Comparison of ENCODE assay signal across 21 cellular contexts in the genomic region with DNA sequence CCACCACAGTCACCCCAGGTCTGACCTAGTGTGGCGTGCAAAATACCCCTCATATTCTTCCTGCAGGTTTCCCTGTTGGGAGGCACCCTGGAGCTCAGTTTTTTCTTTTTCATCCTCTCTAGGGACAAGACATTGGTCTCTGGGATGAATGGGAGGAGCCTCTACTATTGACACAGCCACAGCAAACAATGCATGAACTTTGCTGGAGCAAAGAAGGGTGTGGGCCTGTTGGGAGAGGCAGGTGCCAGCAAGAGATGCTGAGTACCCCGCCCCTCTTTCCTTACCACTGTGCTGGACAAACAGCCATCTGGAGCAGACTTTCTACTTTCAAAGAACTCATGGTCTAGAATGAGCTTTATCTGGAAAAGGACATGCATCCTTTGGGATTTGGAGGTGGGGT. TPM values are rescaled to one million over a fixed set of nuclear protein-coding genes. Genes with fewer than 3 reads are reported as not detected.
DNase-seq lines count a peak whose midpoint lies in the region; ATAC-seq, FAIRE-seq and TF ChIP-seq lines count a peak whose summit lies in the region.
"Had no signal": no experiment of that assay in that cellular context is flagged by ENCODE, and none has a peak within 500 bp of the region (broad histone marks: within the 10 kb centered on the region; RNA-seq: fewer than 3 reads in every experiment).

No MANE protein-coding gene starts in this region.

- H3K4me3 ChIP-seq in A549, result no peak overlapping the region
- no peak overlapping the region for H3K4me3 ChIP-seq in colonic mucosa
- no peak overlapping the region for H3K4me3 ChIP-seq in CD4-positive, alpha-beta memory T cell (ENCODE audit: low read length in 2 of 2)
- H3K4me3 ChIP-seq: cardiac muscle cell had no signal

- no peaks in the 10 kb centered on the region for H3K27me3 ChIP-seq in colonic mucosa
- H3K27me3 ChIP-seq in CD4-positive, alpha-beta memory T cell (ENCODE audit: insufficient read depth, low read length), result no peaks in the 10 kb centered on the region
- H3K27me3 ChIP-seq: cardiac muscle cell had no signal

- peaks cover 3 to 6% of the 10 kb centered on the region in 2 donors for H3K27me3 Mint-ChIP-seq in CD4-positive, alpha-beta memory T cell

- no peak for TF ChIP-seq EP300 in A549 (IDR thresholded peaks at IDR 0.05)

- H3K9ac ChIP-seq in colonic mucosa (ENCODE audit: low read depth in 2 of 2, low read length in 2 of 2), result no peak overlapping the region

- TF ChIP-seq CTCF in A549 (IDR thresholded peaks at IDR 0.05), result no peak
- TF ChIP-seq CTCF in colonic mucosa (IDR thresholded peaks at IDR 0.05), result no peak

- H3K27ac ChIP-seq in A549, result peak overlapping the region; percentile 23 to 49; a peak in 4 of 6 replicates
- peak overlapping the region; percentile 50 for H3K27ac ChIP-seq in colonic mucosa
- H3K27ac ChIP-seq in CD4-positive, alpha-beta memory T cell (ENCODE audit: low read depth, low read length), result no peak overlapping the region
- H3K27ac ChIP-seq: cardiac muscle cell had no signal

- H3K4me1 ChIP-seq in A549 (peaks cover 49% of the 10 kb centered on the region), colonic mucosa (no peaks in the 10 kb centered on the region)
- no peaks in the 10 kb centered on the region for H3K4me1 ChIP-seq in CD4-positive, alpha-beta memory T cell (ENCODE audit: insufficient read depth, low read length)

- H3K36me3 ChIP-seq in colonic mucosa, result no peaks in the 10 kb centered on the region
- H3K36me3 ChIP-seq in CD4-positive, alpha-beta memory T cell (ENCODE audit: insufficient read depth, low read length), result no peaks in the 10 kb centered on the region
- H3K36me3 ChIP-seq: cardiac muscle cell had no signal

- CTCF ChIA-PET in A549 (lab: Yijun Ruan, JAX), result interaction anchor here (0.6 to 4.0 kb wide), 5 partner anchors 9 to 533 kb away, joined by 3 to 14 read pairs (median 4); no protein-coding TSS in a partner anchor
- CTCF ChIA-PET in CD4-positive, alpha-beta memory T cell (lab: Charles Lee; ENCODE audit: partially characterized antibody), result no interaction called here

- H3K36me3 Mint-ChIP-seq in CD4-positive, alpha-beta memory T cell, result no peaks in the 10 kb centered on the region
- H3K36me3 Mint-ChIP-seq: activated naive CD8-positive, alpha-beta T cell treated with anti-CD3 and anti-CD28 coated beads, Interleukin-2, amount 10 ng/mL, durations not matched to agents 7 days and 5 days; stimulated activated effector memory CD8-positive, alpha-beta T cell treated with anti-CD3 and anti-CD28 coated beads, Interleukin-12 subunit alpha, Interleukin-12 subunit beta, amount 100 ng/mL, for 72 hours had no signal

- POLR2A ChIA-PET in A549 (lab: Yijun Ruan, JAX), result interaction anchor here (0.9 to 1.3 kb wide), 2 partner anchors 9 to 165 kb away, joined by 4 to 5 read pairs; a partner anchor contains a TSS
- POLR2A ChIA-PET in CD4-positive, alpha-beta memory T cell (lab: Charles Lee; ENCODE audit: partially characterized antibody), result no interaction called here

- TF ChIP-seq RAD21 in A549 (conservative IDR thresholded peaks at IDR 0.05 in 1 of 2, IDR thresholded peaks at IDR 0.05 in 1 of 2), result no peak

- ATAC-seq in A549, result peak; percentile 61 to 76; a peak in 5 of 6 replicates
- no peak for ATAC-seq in GM21381 (IDR thresholded peaks at IDR 0.05; ENCODE audit: unreplicated experiment)
- ATAC-seq in HG02623 (IDR thresholded peaks at IDR 0.05; ENCODE audit: unreplicated experiment), result no peak
- ATAC-seq: HCT116; stimulated activated effector memory CD8-positive, alpha-beta T cell treated with anti-CD3 and anti-CD28 coated beads, Interleukin-12 subunit alpha, Interleukin-12 subunit beta, amount 100 ng/mL, for 72 hours had no signal

- H3K4me2 ChIP-seq in A549, result peak overlapping the region; percentile 50

- H3K27ac Mint-ChIP-seq in CD4-positive, alpha-beta memory T cell, result no peak overlapping the region
- H3K27ac Mint-ChIP-seq: activated naive CD8-positive, alpha-beta T cell treated with anti-CD3 and anti-CD28 coated beads, Interleukin-2, amount 10 ng/mL, durations not matched to agents 7 days and 5 days; stimulated activated effector memory CD8-positive, alpha-beta T cell treated with anti-CD3 and anti-CD28 coated beads, Interleukin-12 subunit alpha, Interleukin-12 subunit beta, amount 100 ng/mL, for 72 hours had no signal

- WGBS in A549 (ENCODE audit: missing lambda C conversion rate), result 21% methylated on average over 2 of the region's 2 CpGs

- no peaks in the 10 kb centered on the region for H3K9me3 Mint-ChIP-seq in CD4-positive, alpha-beta memory T cell
- H3K9me3 Mint-ChIP-seq: activated naive CD8-positive, alpha-beta T cell treated with anti-CD3 and anti-CD28 coated beads, Interleukin-2, amount 10 ng/mL, durations not matched to agents 7 days and 5 days; stimulated activated effector memory CD8-positive, alpha-beta T cell treated with anti-CD3 and anti-CD28 coated beads, Interleukin-12 subunit alpha, Interleukin-12 subunit beta, amount 100 ng/mL, for 72 hours had no signal

- FAIRE-seq in A549 (lab: Jason Lieb, UNC), result peak; percentile 23
- FAIRE-seq: RCC 7860 had no signal

- DNase-seq in A549 (ENCODE audit: low read depth in 1 of 2, low spot score in 1 of 2), result peak in 1 of 2 experiments; percentile 69
- peak; percentile 53 for DNase-seq in NCI-H1092 (lab: John Stamatoyannopoulos, UW)
- DNase-seq in NCI-H2171 treated with DMSO at 0.1 percent for 48 hours (lab: John Stamatoyannopoulos, UW), result peak; percentile 41
- peak; percentile 82 for DNase-seq in colonic mucosa
- DNase-seq in CD4-positive, alpha-beta memory T cell, result no peak
- DNase-seq in head of caudate nucleus, result no peak
- DNase-seq: ACHN; activated CD4-positive, alpha-beta T cell treated with anti-CD3 and anti-CD28 coated beads for 4 hours; activated naive CD8-positive, alpha-beta T cell treated with anti-CD3 and anti-CD28 coated beads, Interleukin-2, amount 10 ng/mL, durations not matched to agents 7 days and 5 days; effector CD8-positive, alpha-beta T cell; KG1; NCI-H226; T-helper 1 cell had no signal

- intact Hi-C loops in colonic mucosa (cut with DNase I) (no loop called here), head of caudate nucleus (cut with DNase I) (no loop called here)
- intact Hi-C loops in CD4-positive, alpha-beta memory T cell (cut with micrococcal nuclease), result no loop called here

- H3K9me3 ChIP-seq in A549 (no peaks in the 10 kb centered on the region), colonic mucosa (no peaks in the 10 kb centered on the region)
- H3K9me3 ChIP-seq in CD4-positive, alpha-beta memory T cell (ENCODE audit: control insufficient read depth in 1 of 2, low read length in 2 of 2), result no peaks in the 10 kb centered on the region

- no peak for TF ChIP-seq POLR2A in A549 (IDR thresholded peaks at IDR 0.05; ENCODE audit: low read length)

- H3K4me3 Mint-ChIP-seq in CD4-positive, alpha-beta memory T cell, result no peak overlapping the region
- H3K4me3 Mint-ChIP-seq: activated naive CD8-positive, alpha-beta T cell treated with anti-CD3 and anti-CD28 coated beads, Interleukin-2, amount 10 ng/mL, durations not matched to agents 7 days and 5 days; stimulated activated effector memory CD8-positive, alpha-beta T cell treated with anti-CD3 and anti-CD28 coated beads, Interleukin-12 subunit alpha, Interleukin-12 subunit beta, amount 100 ng/mL, for 72 hours had no signal

- no peaks in the 10 kb centered on the region for H3K4me1 Mint-ChIP-seq in CD4-positive, alpha-beta memory T cell

TF ChIP-seq in A549, 52 proteins besides CTCF, POLR2A, EP300 and RAD21 (continues in another document):
- TF ChIP-seq RFX5 (IDR thresholded peaks at IDR 0.05) (no peak), NPAS2 (CRISPR knock-in tag; IDR thresholded peaks at IDR 0.05; ENCODE audit: borderline replicate concordance) (no peak), RARB (CRISPR knock-in tag; IDR thresholded peaks at IDR 0.05) (no peak), PHF8 (IDR thresholded peaks at IDR 0.05; ENCODE audit: borderline replicate concordance, low read depth) (no peak), MAFK (IDR thresholded peaks at IDR 0.05; ENCODE audit: partially characterized antibody) (no peak)
- TF ChIP-seq, protein P1, sequence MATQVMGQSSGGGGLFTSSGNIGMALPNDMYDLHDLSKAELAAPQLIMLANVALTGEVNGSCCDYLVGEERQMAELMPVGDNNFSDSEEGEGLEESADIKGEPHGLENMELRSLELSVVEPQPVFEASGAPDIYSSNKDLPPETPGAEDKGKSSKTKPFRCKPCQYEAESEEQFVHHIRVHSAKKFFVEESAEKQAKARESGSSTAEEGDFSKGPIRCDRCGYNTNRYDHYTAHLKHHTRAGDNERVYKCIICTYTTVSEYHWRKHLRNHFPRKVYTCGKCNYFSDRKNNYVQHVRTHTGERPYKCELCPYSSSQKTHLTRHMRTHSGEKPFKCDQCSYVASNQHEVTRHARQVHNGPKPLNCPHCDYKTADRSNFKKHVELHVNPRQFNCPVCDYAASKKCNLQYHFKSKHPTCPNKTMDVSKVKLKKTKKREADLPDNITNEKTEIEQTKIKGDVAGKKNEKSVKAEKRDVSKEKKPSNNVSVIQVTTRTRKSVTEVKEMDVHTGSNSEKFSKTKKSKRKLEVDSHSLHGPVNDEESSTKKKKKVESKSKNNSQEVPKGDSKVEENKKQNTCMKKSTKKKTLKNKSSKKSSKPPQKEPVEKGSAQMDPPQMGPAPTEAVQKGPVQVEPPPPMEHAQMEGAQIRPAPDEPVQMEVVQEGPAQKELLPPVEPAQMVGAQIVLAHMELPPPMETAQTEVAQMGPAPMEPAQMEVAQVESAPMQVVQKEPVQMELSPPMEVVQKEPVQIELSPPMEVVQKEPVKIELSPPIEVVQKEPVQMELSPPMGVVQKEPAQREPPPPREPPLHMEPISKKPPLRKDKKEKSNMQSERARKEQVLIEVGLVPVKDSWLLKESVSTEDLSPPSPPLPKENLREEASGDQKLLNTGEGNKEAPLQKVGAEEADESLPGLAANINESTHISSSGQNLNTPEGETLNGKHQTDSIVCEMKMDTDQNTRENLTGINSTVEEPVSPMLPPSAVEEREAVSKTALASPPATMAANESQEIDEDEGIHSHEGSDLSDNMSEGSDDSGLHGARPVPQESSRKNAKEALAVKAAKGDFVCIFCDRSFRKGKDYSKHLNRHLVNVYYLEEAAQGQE (IDR thresholded peaks at IDR 0.05), result no peak

RNA-seq across cellular contexts. Expression of a gene that starts 10.1 kb away (rescaled TPM):
- polyA plus RNA-seq in A549 (2011; rRNA removed), result 0.14 and 0.24 TPM in 2 replicates
- 0.01 TPM in 1 of 2 replicates, not detected in the other for polyA plus RNA-seq in A549 (2012; cell fraction: cytosol; rRNA removed)
- 0.06 and 0.10 TPM in 2 replicates for polyA plus RNA-seq in A549 (2012; cell fraction: nucleus; rRNA removed)
- polyA plus RNA-seq in A549 (2017; fragmentation: RNase III; extraction: RNeasy Plus Mini Kit Qiagen cat#74134 plus additional on column Dnase treatment), result 0.03 TPM in 1 of 3 replicates, not detected in the others
- polyA minus RNA-seq in A549 (2011; rRNA and poly(A)+ RNA removed), result 0.08 and 0.15 TPM in 2 replicates
- under 1 TPM; 0.27 to 0.82 TPM for total RNA-seq in colonic mucosa
- not detected for total RNA-seq in CD4-positive, alpha-beta memory T cell
- not detected for polyA plus RNA-seq in CD4-positive, alpha-beta memory T cell
- total RNA-seq: activated naive CD8-positive, alpha-beta T cell treated with anti-CD3 and anti-CD28 coated beads, Interleukin-2, amount 10 ng/mL, durations not matched to agents 7 days and 5 days; cardiac muscle cell; lung microvascular endothelial cell; ureter had no signal
- polyA plus RNA-seq: cardiac muscle cell had no signal

Comparison
In these comparisons a context has a peak if more than half of its experiments do, and no peak if none do; other contexts are left out.
1. ATAC-seq: peak in A549 (2 of 2); none in GM21381 (single experiment) and HG02623 (single experiment).
2. DNase-seq: peak in NCI-H1092 (single experiment), NCI-H2171 treated with DMSO at 0.1 percent for 48 hours (single experiment) and colonic mucosa (single experiment); none in CD4-positive, alpha-beta memory T cell (0 of 5) and head of caudate nucleus (0 of 42).